In the genomic region with DNA sequence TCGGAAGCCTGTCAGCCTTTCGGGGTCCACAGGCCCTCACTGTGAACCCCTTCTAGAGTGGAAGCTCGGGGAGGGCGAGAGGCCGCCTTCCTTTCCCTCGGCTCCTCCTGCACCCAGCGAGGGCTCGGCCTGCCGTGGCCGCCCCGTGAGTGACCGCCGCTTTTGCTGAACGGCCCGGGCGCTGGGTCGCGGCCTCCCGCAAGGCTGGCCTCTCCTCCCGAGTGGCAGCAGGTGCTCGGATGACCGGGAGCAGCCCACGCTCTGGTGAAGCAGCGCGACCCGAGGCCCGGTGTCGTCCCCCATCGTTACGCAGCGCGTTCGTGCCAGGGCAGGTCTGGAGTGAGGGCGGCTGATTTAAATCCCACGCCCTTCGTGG, we compare ENCODE assay signal across 10 cellular contexts. TPM values are rescaled to one million over a fixed set of nuclear protein-coding genes. Genes with fewer than 3 reads are reported as not detected.
DNase-seq lines count a peak whose midpoint lies in the region; ATAC-seq and TF ChIP-seq lines count a peak whose summit lies in the region.
"Had no signal": no experiment of that assay in that cellular context is flagged by ENCODE, and none has a peak within 500 bp of the region (broad histone marks: within the 10 kb centered on the region; RNA-seq: fewer than 3 reads in every experiment).

No MANE protein-coding gene starts in this region.

- intact Hi-C loops in head of caudate nucleus (cut with DNase I) = no loop called here

- H3K9ac ChIP-seq in NT2/D1 (ENCODE audit: insufficient read length, low read depth) (peak overlapping the region; percentile 66), duodenal mucosa (ENCODE audit: low read depth in 1 of 2, low read length in 2 of 2) (no peak overlapping the region)
- H3K9ac ChIP-seq: KMS-11 had no signal

- H3K4me1 ChIP-seq in NT2/D1 (ENCODE audit: insufficient read depth, insufficient read length) (no peaks in the 10 kb centered on the region), duodenal mucosa (ENCODE audit: control insufficient read depth in 1 of 2, insufficient read depth in 2 of 2, low read length in 2 of 2) (no peaks in the 10 kb centered on the region)

- DNase-seq in NT2/D1 (ENCODE audit: low read depth, low spot score) = no peak
- peak; percentile 57 for DNase-seq in left kidney (ENCODE audit: low read depth, low spot score)
- no peak for DNase-seq in mesenteric fat pad (ENCODE audit: low spot score)
- no peak for DNase-seq in head of caudate nucleus
- DNase-seq in NCI-H1436 treated with DMSO at 0.1 percent for 48 hours (lab: John Stamatoyannopoulos, UW) = no peak
- DNase-seq: NCI-H1930 had no signal

- H3K9me3 ChIP-seq in NT2/D1 (ENCODE audit: insufficient read depth, low read length) (no peaks in the 10 kb centered on the region), duodenal mucosa (ENCODE audit: control insufficient read depth in 1 of 2, low read length in 2 of 2) (no peaks in the 10 kb centered on the region)

- H3K27ac ChIP-seq in duodenal mucosa (ENCODE audit: low read depth, low read length) (no peak overlapping the region), skin epidermis (no peak overlapping the region)
- H3K27ac ChIP-seq: KMS-11 had no signal

- H3K4me3 ChIP-seq in NT2/D1 (ENCODE audit: insufficient read length, low read depth) (peak overlapping the region; percentile 64), duodenal mucosa (ENCODE audit: low read depth in 1 of 2, low read length in 2 of 2) (peak overlapping the region; percentile 28 to 56), skin epidermis (peak overlapping the region in 4 of 7 experiments; percentile 8 to 27 (median 19))

- H3K27me3 ChIP-seq in NT2/D1 (ENCODE audit: insufficient read depth, insufficient read length) = peaks cover 65% of the 10 kb centered on the region
- H3K27me3 ChIP-seq in duodenal mucosa (ENCODE audit: control insufficient read depth in 1 of 2, insufficient read depth in 2 of 2, low read length in 2 of 2) = peaks cover 4 to 5% of the 10 kb centered on the region in 2 donors

- ATAC-seq in SK-N-SH treated with all-trans-retinoic acid at 6 μM for 48 hours = no peak

- H3K36me3 ChIP-seq in NT2/D1 (ENCODE audit: insufficient read depth, insufficient read length, low read length) (no peaks in the 10 kb centered on the region), duodenal mucosa (ENCODE audit: control insufficient read depth in 1 of 2, insufficient read depth in 2 of 2, low read length in 2 of 2) (peaks cover 4 to 5% of the 10 kb centered on the region in 2 donors)

TF ChIP-seq in SK-N-SH treated with all-trans-retinoic acid at 6 μM for 48 hours, 23 proteins besides CTCF, POLR2A, EP300 and RAD21:
- TF ChIP-seq ZNF70 (CRISPR knock-in tag; IDR thresholded peaks at IDR 0.05) (no peak), PPARA (CRISPR knock-in tag; IDR thresholded peaks at IDR 0.05; ENCODE audit: borderline replicate concordance) (no peak), ZC3H10 (CRISPR knock-in tag; IDR thresholded peaks at IDR 0.05) (no peak), ESRRG (CRISPR knock-in tag; IDR thresholded peaks at IDR 0.05) (no peak), ZNF565 (CRISPR knock-in tag; conservative IDR thresholded peaks at IDR 0.05; ENCODE audit: low read depth) (no peak), ISL1 (CRISPR knock-in tag; IDR thresholded peaks at IDR 0.05) (no peak), CSDC2 (CRISPR knock-in tag; IDR thresholded peaks at IDR 0.05) (no peak), ARNTL (CRISPR knock-in tag; IDR thresholded peaks at IDR 0.05; ENCODE audit: borderline replicate concordance, low read depth) (no peak), TOX (CRISPR knock-in tag; IDR thresholded peaks at IDR 0.05; ENCODE audit: borderline replicate concordance) (no peak), ZFP30 (CRISPR knock-in tag; IDR thresholded peaks at IDR 0.05) (no peak), TCF4 (CRISPR knock-in tag; IDR thresholded peaks at IDR 0.05; ENCODE audit: borderline replicate concordance) (no peak), ZFP3 (CRISPR knock-in tag; IDR thresholded peaks at IDR 0.05) (no peak), SNAI2 (CRISPR knock-in tag; IDR thresholded peaks at IDR 0.05) (no peak), RARB (CRISPR knock-in tag; IDR thresholded peaks at IDR 0.05) (no peak)
- TF ChIP-seq, protein P1, sequence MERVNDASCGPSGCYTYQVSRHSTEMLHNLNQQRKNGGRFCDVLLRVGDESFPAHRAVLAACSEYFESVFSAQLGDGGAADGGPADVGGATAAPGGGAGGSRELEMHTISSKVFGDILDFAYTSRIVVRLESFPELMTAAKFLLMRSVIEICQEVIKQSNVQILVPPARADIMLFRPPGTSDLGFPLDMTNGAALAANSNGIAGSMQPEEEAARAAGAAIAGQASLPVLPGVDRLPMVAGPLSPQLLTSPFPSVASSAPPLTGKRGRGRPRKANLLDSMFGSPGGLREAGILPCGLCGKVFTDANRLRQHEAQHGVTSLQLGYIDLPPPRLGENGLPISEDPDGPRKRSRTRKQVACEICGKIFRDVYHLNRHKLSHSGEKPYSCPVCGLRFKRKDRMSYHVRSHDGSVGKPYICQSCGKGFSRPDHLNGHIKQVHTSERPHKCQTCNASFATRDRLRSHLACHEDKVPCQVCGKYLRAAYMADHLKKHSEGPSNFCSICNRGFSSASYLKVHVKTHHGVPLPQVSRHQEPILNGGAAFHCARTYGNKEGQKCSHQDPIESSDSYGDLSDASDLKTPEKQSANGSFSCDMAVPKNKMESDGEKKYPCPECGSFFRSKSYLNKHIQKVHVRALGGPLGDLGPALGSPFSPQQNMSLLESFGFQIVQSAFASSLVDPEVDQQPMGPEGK (CRISPR knock-in tag; IDR thresholded peaks at IDR 0.05; ENCODE audit: borderline replicate concordance) = no peak
- TF ChIP-seq, protein P2, sequence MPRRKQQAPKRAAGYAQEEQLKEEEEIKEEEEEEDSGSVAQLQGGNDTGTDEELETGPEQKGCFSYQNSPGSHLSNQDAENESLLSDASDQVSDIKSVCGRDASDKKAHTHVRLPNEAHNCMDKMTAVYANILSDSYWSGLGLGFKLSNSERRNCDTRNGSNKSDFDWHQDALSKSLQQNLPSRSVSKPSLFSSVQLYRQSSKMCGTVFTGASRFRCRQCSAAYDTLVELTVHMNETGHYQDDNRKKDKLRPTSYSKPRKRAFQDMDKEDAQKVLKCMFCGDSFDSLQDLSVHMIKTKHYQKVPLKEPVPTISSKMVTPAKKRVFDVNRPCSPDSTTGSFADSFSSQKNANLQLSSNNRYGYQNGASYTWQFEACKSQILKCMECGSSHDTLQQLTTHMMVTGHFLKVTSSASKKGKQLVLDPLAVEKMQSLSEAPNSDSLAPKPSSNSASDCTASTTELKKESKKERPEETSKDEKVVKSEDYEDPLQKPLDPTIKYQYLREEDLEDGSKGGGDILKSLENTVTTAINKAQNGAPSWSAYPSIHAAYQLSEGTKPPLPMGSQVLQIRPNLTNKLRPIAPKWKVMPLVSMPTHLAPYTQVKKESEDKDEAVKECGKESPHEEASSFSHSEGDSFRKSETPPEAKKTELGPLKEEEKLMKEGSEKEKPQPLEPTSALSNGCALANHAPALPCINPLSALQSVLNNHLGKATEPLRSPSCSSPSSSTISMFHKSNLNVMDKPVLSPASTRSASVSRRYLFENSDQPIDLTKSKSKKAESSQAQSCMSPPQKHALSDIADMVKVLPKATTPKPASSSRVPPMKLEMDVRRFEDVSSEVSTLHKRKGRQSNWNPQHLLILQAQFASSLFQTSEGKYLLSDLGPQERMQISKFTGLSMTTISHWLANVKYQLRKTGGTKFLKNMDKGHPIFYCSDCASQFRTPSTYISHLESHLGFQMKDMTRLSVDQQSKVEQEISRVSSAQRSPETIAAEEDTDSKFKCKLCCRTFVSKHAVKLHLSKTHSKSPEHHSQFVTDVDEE (CRISPR knock-in tag; IDR thresholded peaks at IDR 0.05) = no peak
- TF ChIP-seq, protein P3, sequence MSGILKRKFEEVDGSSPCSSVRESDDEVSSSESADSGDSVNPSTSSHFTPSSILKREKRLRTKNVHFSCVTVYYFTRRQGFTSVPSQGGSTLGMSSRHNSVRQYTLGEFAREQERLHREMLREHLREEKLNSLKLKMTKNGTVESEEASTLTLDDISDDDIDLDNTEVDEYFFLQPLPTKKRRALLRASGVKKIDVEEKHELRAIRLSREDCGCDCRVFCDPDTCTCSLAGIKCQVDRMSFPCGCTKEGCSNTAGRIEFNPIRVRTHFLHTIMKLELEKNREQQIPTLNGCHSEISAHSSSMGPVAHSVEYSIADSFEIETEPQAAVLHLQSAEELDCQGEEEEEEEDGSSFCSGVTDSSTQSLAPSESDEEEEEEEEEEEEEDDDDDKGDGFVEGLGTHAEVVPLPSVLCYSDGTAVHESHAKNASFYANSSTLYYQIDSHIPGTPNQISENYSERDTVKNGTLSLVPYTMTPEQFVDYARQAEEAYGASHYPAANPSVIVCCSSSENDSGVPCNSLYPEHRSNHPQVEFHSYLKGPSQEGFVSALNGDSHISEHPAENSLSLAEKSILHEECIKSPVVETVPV (CRISPR knock-in tag; IDR thresholded peaks at IDR 0.05) = no peak
- TF ChIP-seq, protein P4, sequence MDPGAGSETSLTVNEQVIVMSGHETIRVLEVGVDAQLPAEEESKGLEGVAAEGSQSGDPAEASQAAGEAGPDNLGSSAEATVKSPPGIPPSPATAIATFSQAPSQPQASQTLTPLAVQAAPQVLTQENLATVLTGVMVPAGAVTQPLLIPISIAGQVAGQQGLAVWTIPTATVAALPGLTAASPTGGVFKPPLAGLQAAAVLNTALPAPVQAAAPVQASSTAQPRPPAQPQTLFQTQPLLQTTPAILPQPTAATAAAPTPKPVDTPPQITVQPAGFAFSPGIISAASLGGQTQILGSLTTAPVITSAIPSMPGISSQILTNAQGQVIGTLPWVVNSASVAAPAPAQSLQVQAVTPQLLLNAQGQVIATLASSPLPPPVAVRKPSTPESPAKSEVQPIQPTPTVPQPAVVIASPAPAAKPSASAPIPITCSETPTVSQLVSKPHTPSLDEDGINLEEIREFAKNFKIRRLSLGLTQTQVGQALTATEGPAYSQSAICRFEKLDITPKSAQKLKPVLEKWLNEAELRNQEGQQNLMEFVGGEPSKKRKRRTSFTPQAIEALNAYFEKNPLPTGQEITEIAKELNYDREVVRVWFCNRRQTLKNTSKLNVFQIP (CRISPR knock-in tag; IDR thresholded peaks at IDR 0.05; ENCODE audit: borderline replicate concordance, low read depth) = no peak
- TF ChIP-seq, protein P5, sequence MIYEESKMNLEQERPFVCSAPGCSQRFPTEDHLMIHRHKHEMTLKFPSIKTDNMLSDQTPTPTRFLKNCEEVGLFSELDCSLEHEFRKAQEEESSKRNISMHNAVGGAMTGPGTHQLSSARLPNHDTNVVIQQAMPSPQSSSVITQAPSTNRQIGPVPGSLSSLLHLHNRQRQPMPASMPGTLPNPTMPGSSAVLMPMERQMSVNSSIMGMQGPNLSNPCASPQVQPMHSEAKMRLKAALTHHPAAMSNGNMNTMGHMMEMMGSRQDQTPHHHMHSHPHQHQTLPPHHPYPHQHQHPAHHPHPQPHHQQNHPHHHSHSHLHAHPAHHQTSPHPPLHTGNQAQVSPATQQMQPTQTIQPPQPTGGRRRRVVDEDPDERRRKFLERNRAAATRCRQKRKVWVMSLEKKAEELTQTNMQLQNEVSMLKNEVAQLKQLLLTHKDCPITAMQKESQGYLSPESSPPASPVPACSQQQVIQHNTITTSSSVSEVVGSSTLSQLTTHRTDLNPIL (CRISPR knock-in tag; IDR thresholded peaks at IDR 0.05; ENCODE audit: low read depth) = no peak

RNA-seq across cellular contexts. Expression of a gene that starts 53.8 kb away (rescaled TPM):
- total RNA-seq in mesenteric fat pad = 23.5 TPM
